In the genomic region with DNA sequence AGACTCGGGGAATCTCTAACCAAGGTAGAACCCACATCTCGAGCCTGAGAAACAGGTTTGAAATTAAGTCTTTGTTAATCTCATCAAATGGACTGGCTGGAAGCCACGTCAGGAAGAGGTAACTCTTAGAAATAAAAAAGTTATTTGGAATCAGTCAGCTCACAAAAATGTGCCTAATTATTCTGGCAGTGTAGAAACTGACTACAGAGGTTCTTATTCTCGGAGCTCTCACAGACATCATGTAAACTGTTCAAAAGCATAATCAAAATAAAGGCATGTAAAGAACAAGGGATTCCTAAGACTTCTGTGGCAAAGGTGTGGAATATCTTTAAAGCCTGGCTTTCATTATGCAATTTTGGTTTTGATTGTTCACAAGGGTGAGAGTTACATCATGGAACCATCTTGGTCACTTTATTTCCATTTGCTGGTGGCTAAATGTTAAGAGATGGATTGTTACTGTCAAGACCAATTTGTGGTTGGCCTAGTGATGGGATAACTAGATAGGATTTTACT, we compare ENCODE assay signal across 20 cellular contexts.
A peak's percentile ranks its signal among the peaks of the same experiment; 100 is the strongest.
DNase-seq lines count a peak whose midpoint lies in the region; ATAC-seq, FAIRE-seq and TF ChIP-seq lines count a peak whose summit lies in the region.
"Had no signal": no experiment of that assay in that cellular context is flagged by ENCODE, and none has a peak within 500 bp of the region (broad histone marks: within the 10 kb centered on the region; RNA-seq: fewer than 3 reads in every experiment).

No MANE protein-coding gene starts in this region.

- no peak overlapping the region for H3K23ac ChIP-seq in IMR-90 (ENCODE audit: low read depth, low read length)

- H2AK5ac ChIP-seq in IMR-90 (ENCODE audit: low read depth, low read length), result no peak overlapping the region

- H4K8ac ChIP-seq in IMR-90 (ENCODE audit: low read depth in 2 of 2, low read length in 2 of 2), result no peak overlapping the region

- no peaks in the 10 kb centered on the region for H4K20me1 ChIP-seq in IMR-90 (ENCODE audit: insufficient read depth, low read length)

- BruUV-seq in IMR-90 (replicated peaks; lab: Mats Ljungman, UMichigan), result no TSS peak

- H3K4me3 ChIP-seq in IMR-90 (ENCODE audit: insufficient read depth, low read depth, low read length) (no peak overlapping the region), adipocyte (ENCODE audit: low read length) (no peak overlapping the region), tibial artery (no peak overlapping the region)

- no peak overlapping the region for H2AFZ ChIP-seq in IMR-90 (replicated peaks; ENCODE audit: low read length, poor library complexity)

- H3K79me1 ChIP-seq in IMR-90 (ENCODE audit: low read depth in 1 of 2, low read length in 2 of 2), result no peaks in the 10 kb centered on the region

- no peak overlapping the region for H2BK5ac ChIP-seq in IMR-90 (ENCODE audit: low read depth, low read length, poor library complexity, severe bottlenecking)

- no peak for FAIRE-seq in RCC 7860 (lab: Jason Lieb, UNC)
- FAIRE-seq: G401.6 had no signal

- dilution Hi-C loops in IMR-90 (cut with HindIII; ENCODE audit: low sequenced_read_pairs, unreplicated experiment), result no loop called here

- WGBS in IMR-90 (ENCODE audit: extremely low coverage in 2 of 2, insufficient read length in 1 of 2), 2 experiments, result no CpG with 5 or more reads among the region's 4 CpGs

- 0 out of 2 replicates have a peak, but pooled peaks cover 2% of the 10 kb centered on the region for H3K4me1 ChIP-seq in IMR-90 (ENCODE audit: control insufficient read depth, insufficient read depth, low read length)
- H3K4me1 ChIP-seq in adipocyte (ENCODE audit: control insufficient read depth, insufficient read depth, low read length), result no peaks in the 10 kb centered on the region
- peaks cover 0 to 16% (median 4%) of the 10 kb centered on the region in 4 donors for H3K4me1 ChIP-seq in tibial artery

- H2BK15ac ChIP-seq in IMR-90 (ENCODE audit: low read depth, low read length), result no peak overlapping the region

- H3K4ac ChIP-seq in IMR-90 (ENCODE audit: low read depth, low read length), result no peak overlapping the region

- intact Hi-C loops in IMR-90 (cut with micrococcal nuclease), result no loop called here
- intact Hi-C loops in tibial artery (cut with DNase I; ENCODE audit: low total_unique reads), result no loop called here

- POLR2A ChIA-PET in IMR-90 (lab: Charles Lee; ENCODE audit: unreplicated experiment), result no interaction called here

- H3K27me3 ChIP-seq in IMR-90 (ENCODE audit: control insufficient read depth, insufficient read depth, low read length) (no peaks in the 10 kb centered on the region), adipocyte (replicated peaks; ENCODE audit: control insufficient read depth, insufficient read depth, low read length) (no peaks in the 10 kb centered on the region), tibial artery (no peaks in the 10 kb centered on the region)

- H2BK20ac ChIP-seq in IMR-90 (ENCODE audit: low read depth, low read length), result no peak overlapping the region

- no peak overlapping the region for H4K91ac ChIP-seq in IMR-90 (ENCODE audit: insufficient read depth, low read depth, low read length)

- in situ Hi-C loops in IMR-90 (cut with MboI; ENCODE audit: low sequenced_read_pairs), result no loop called here

- no peak overlapping the region for H3K18ac ChIP-seq in IMR-90 (ENCODE audit: low read depth, low read length)

- no peak overlapping the region for H2BK120ac ChIP-seq in IMR-90 (ENCODE audit: low read depth, low read length)

- 0 out of 2 replicates have a peak, but pooled peaks cover 2% of the 10 kb centered on the region for H3K9me1 ChIP-seq in IMR-90 (ENCODE audit: insufficient read depth, low read length)

- TF ChIP-seq RAD21 in IMR-90 (IDR thresholded peaks at IDR 0.05; ENCODE audit: low read length), result no peak

- no peak overlapping the region for H2AK9ac ChIP-seq in IMR-90 (replicated peaks; ENCODE audit: low read depth, low read length, poor library complexity)

- TF ChIP-seq POLR2A in IMR-90 (IDR thresholded peaks at IDR 0.05; ENCODE audit: low read depth, low read length), result no peak

- H3K9ac ChIP-seq in IMR-90 (ENCODE audit: low read depth, low read length), result no peak overlapping the region
- no peak overlapping the region for H3K9ac ChIP-seq in adipocyte (ENCODE audit: low read length)

- no peak overlapping the region for H4K5ac ChIP-seq in IMR-90 (ENCODE audit: low read depth, low read length)

- H3K14ac ChIP-seq in IMR-90 (replicated peaks; ENCODE audit: low read depth, low read length), result no peak overlapping the region

- H3K9me3 ChIP-seq in IMR-90 (ENCODE audit: control insufficient read depth, insufficient read depth, low read length) (no peaks in the 10 kb centered on the region), adipocyte (ENCODE audit: control insufficient read depth, low read length) (no peaks in the 10 kb centered on the region), tibial artery (no peaks in the 10 kb centered on the region)

- CTCF ChIA-PET in IMR-90 (lab: Yijun Ruan, JAX), result no interaction called here

- no peak overlapping the region for H3K56ac ChIP-seq in IMR-90 (ENCODE audit: extremely low read depth, insufficient read depth, low read length)

- TF ChIP-seq CTCF in IMR-90 (conservative IDR thresholded peaks at IDR 0.05; ENCODE audit: low read depth, low read length) (no peak), tibial artery (IDR thresholded peaks at IDR 0.05) (no peak)

- ATAC-seq in IMR-90 (ENCODE audit: low read depth) (no peak), esophagus mucosa (peak; percentile 73)

- peaks cover 4% of the 10 kb centered on the region for H3K36me3 ChIP-seq in IMR-90 (ENCODE audit: control insufficient read depth, insufficient read depth, low read length)
- H3K36me3 ChIP-seq in adipocyte (ENCODE audit: control insufficient read depth, insufficient read depth, low read length, severe bottlenecking), result peaks cover 22% of the 10 kb centered on the region
- H3K36me3 ChIP-seq in tibial artery, result peaks cover 41 to 75% (median 61%) of the 10 kb centered on the region in 3 donors

- H3K27ac ChIP-seq in IMR-90 (ENCODE audit: insufficient read depth, low read length) (no peak overlapping the region), tibial artery (peak overlapping the region in 1 of 2 donors; percentile 37)

- H3K4me2 ChIP-seq in IMR-90 (ENCODE audit: low read depth, low read length), result no peak overlapping the region

- DNase-seq in Daoy (ENCODE audit: low read depth) (peak; percentile 44), IMR-90 (peak; percentile 8), adipocyte (ENCODE audit: low read depth) (peak; percentile 8), RCC 7860 (ENCODE audit: low spot score) (no peak), tibial artery (no peak)
- no peak for DNase-seq in activated CD4-positive, CD25-positive, alpha-beta regulatory T cell (lab: John Stamatoyannopoulos, UW)
- DNase-seq: C1 segment of cervical spinal cord; DMS79 treated with DMSO at 0.1 percent for 48 hours; H9; Karpas-422; NCI-H1092 treated with DMSO at 0.1 percent for 48 hours; NCI-H146; NCI-H2081; NCI-H2171 treated with DMSO at 0.1 percent for 48 hours; NCI-H748 treated with DMSO at 0.1 percent for 48 hours; NK-92 treated with Interleukin-12 subunit alpha and Interleukin-12 subunit beta, amount 100 ng/mL, for 24 hours; RPMI8226; SHP77 treated with DMSO at 0.1 percent for 48 hours had no signal

TF ChIP-seq in IMR-90, 13 proteins besides CTCF, POLR2A, EP300 and RAD21:
- no peak for TF ChIP-seq MAZ (IDR thresholded peaks at IDR 0.05; ENCODE audit: borderline replicate concordance, low read depth, low read length)
- no peak for TF ChIP-seq MXI1 (IDR thresholded peaks at IDR 0.05; ENCODE audit: borderline replicate concordance, low read depth, low read length)
- TF ChIP-seq RFX5 (IDR thresholded peaks at IDR 0.05; ENCODE audit: low read depth, low read length), result no peak
- TF ChIP-seq CHD1 (IDR thresholded peaks at IDR 0.05; ENCODE audit: low read depth, low read length), result no peak
- TF ChIP-seq CEBPB (IDR thresholded peaks at IDR 0.05; ENCODE audit: low read depth, low read length), result no peak
- TF ChIP-seq BHLHE40 (IDR thresholded peaks at IDR 0.05; ENCODE audit: low read depth, low read length), result no peak
- TF ChIP-seq, protein P1, sequence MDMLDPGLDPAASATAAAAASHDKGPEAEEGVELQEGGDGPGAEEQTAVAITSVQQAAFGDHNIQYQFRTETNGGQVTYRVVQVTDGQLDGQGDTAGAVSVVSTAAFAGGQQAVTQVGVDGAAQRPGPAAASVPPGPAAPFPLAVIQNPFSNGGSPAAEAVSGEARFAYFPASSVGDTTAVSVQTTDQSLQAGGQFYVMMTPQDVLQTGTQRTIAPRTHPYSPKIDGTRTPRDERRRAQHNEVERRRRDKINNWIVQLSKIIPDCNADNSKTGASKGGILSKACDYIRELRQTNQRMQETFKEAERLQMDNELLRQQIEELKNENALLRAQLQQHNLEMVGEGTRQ (IDR thresholded peaks at IDR 0.05; ENCODE audit: low read depth, low read length), result no peak
- no peak for TF ChIP-seq SMC3 (IDR thresholded peaks at IDR 0.05; ENCODE audit: low read depth, low read length)
- TF ChIP-seq MAFK (IDR thresholded peaks at IDR 0.05; ENCODE audit: low read depth, low read length), result no peak
- TF ChIP-seq NFE2L2 (IDR thresholded peaks at IDR 0.05; ENCODE audit: low read depth, low read length), result no peak
- TF ChIP-seq, protein P2, sequence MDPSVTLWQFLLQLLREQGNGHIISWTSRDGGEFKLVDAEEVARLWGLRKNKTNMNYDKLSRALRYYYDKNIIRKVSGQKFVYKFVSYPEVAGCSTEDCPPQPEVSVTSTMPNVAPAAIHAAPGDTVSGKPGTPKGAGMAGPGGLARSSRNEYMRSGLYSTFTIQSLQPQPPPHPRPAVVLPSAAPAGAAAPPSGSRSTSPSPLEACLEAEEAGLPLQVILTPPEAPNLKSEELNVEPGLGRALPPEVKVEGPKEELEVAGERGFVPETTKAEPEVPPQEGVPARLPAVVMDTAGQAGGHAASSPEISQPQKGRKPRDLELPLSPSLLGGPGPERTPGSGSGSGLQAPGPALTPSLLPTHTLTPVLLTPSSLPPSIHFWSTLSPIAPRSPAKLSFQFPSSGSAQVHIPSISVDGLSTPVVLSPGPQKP (IDR thresholded peaks at IDR 0.05; ENCODE audit: borderline replicate concordance, low read depth, low read length), result no peak
- no peak for TF ChIP-seq RCOR1 (IDR thresholded peaks at IDR 0.05; ENCODE audit: insufficient replicate concordance, low read length)
- TF ChIP-seq FOS (IDR thresholded peaks at IDR 0.05; ENCODE audit: low read depth, low read length), result no peak

Comparison
In these comparisons a context has a peak if more than half of its experiments do, and no peak if none do; other contexts are left out.
1. DNase-seq: peak in Daoy (single experiment), IMR-90 (single experiment) and adipocyte (single experiment); none in RCC 7860 (single experiment), activated CD4-positive, CD25-positive, alpha-beta regulatory T cell (0 of 4) and tibial artery (0 of 2).